In genomic region chr6:68122032-68122431, GRCh38 we compare ENCODE assay signal across 33 cellular contexts.
"Had no signal": no experiment of that assay in that cellular context is flagged by ENCODE, and none has a peak within 500 bp of the region (broad histone marks: within the 10 kb centered on the region; RNA-seq: fewer than 3 reads in every experiment).

No MANE protein-coding gene starts in this region.

- H3K36me3 ChIP-seq: adrenal gland, brain microvascular endothelial cell, breast epithelium had no signal

- FAIRE-seq: astrocyte, colon, TTC549 had no signal

- H3K9me3 ChIP-seq: body of pancreas had no signal

- H3K4me1 ChIP-seq: adrenal gland, body of pancreas, breast epithelium had no signal

- H3K4me3 ChIP-seq: adrenal gland, body of pancreas, breast epithelium had no signal

- H3K27me3 ChIP-seq: adrenal gland, body of pancreas, brain microvascular endothelial cell, breast epithelium had no signal

- ATAC-seq: activated CD8-positive, alpha-beta T cell treated with anti-CD3 and anti-CD28 coated beads for 36 hours; activated naive CD4-positive, alpha-beta T cell treated with anti-CD3 and anti-CD28 coated beads, Interleukin-2, amount 50 U/mL, for 72 hours; activated T-cell treated with anti-CD3 and anti-CD28 coated beads, Interleukin-2, amount 50 U/mL, for 4 hours; activated T-cell treated with anti-CD3 and anti-CD28 coated beads, Interleukin-2, amount 50 U/mL, for 72 hours; activated T-helper 17 cell treated with anti-CD3 and anti-CD28 coated beads, Interleukin-2, amount 50 U/mL, for 72 hours; body of pancreas had no signal

- DNase-seq: activated B cell treated with CpG ODN at 0.5 μM for 24 hours; activated CD4-positive, alpha-beta memory T cell treated with anti-CD3 and anti-CD28 coated beads for 36 hours; activated CD4-positive, alpha-beta T cell treated with anti-CD3 and anti-CD28 coated beads for 4 hours; activated CD4-positive, alpha-beta T cell treated with anti-CD3 and anti-CD28 coated beads, Interleukin-2, amount 10 ng/mL, durations not matched to agents 24 days and 14 days; activated CD4-positive, alpha-beta T cell treated with anti-CD3 and anti-CD28 coated beads, Interleukin-2, amount 50 U/mL, for 1 hour; activated CD4-positive, alpha-beta T cell treated with anti-CD3 and anti-CD28 coated beads, Interleukin-2, amount 50 U/mL, for 4 hours; activated CD4-positive, CD25-positive, alpha-beta regulatory T cell treated with anti-CD3 and anti-CD28 coated beads, Interleukin-2, amount 50 U/mL, for 72 hours; activated CD8-positive, alpha-beta memory T cell treated with anti-CD3 and anti-CD28 coated beads, Interleukin-2, amount 50 U/mL, for 4 hours; activated CD8-positive, alpha-beta T cell treated with anti-CD3 and anti-CD28 coated beads for 36 hours; activated effector memory CD4-positive, alpha-beta T cell treated with anti-CD3 and anti-CD28 coated beads, Interleukin-2, amount 50 U/mL, for 16 hours; activated gamma-delta T cell treated with Interleukin-2 at 50 U/mL for 16 hours; activated naive CD4-positive, alpha-beta T cell; activated naive CD4-positive, alpha-beta T cell treated with anti-CD3 and anti-CD28 coated beads for 36 hours; activated naive CD4-positive, alpha-beta T cell treated with anti-CD3 and anti-CD28 coated beads, Interleukin-2, amount 50 U/mL, for 16 hours; activated naive CD8-positive, alpha-beta T cell treated with anti-CD3 and anti-CD28 coated beads for 36 hours; activated T-cell treated with anti-CD3 and anti-CD28 coated beads for 4 hours; activated T-cell treated with anti-CD3 and anti-CD28 coated beads, Interleukin-2, amount 50 U/mL, for 1 hour; activated T-cell treated with anti-CD3 and anti-CD28 coated beads, Interleukin-2, amount 50 U/mL, for 4 hours; activated T-cell treated with anti-CD3 and anti-CD28 coated beads, Interleukin-2, amount 50 U/mL, for 72 hours; adrenal gland; amniotic stem cell; aorta; body of pancreas; brain microvascular endothelial cell; central memory CD4-positive, alpha-beta T cell; T-helper 9 cell had no signal

- H3K27ac ChIP-seq: adrenal gland, body of pancreas, brain microvascular endothelial cell, breast epithelium, VCaP had no signal
